ENCODE assay signal across 8 cellular contexts in genomic region chr17:57356722-57357391, GRCh38.
DNase-seq lines count a peak whose midpoint lies in the region; ATAC-seq and TF ChIP-seq lines count a peak whose summit lies in the region.

No MANE protein-coding gene starts in this region.

- H3K9me3 ChIP-seq in Loucy (ENCODE audit: insufficient read depth, low read depth, low read length) (no peaks in the 10 kb centered on the region), tibial nerve (no peaks in the 10 kb centered on the region)

- H3K9me2 ChIP-seq in Loucy (replicated peaks; ENCODE audit: low read depth, low read length), result no peaks in the 10 kb centered on the region

- H3K79me2 ChIP-seq in Loucy (ENCODE audit: insufficient read depth, low read length), result peaks cover 100% of the 10 kb centered on the region

- H3K4me3 ChIP-seq in GM08714 (ENCODE audit: low read length) (peak overlapping the region; percentile 50; the same call in 1 of the 2 replicates), Loucy (ENCODE audit: low read length, poor library complexity, severe bottlenecking) (no peak overlapping the region), tibial nerve (peak overlapping the region in 1 of 4 donors; percentile 25)

- peaks cover 79% of the 10 kb centered on the region for H3K4me1 ChIP-seq in Loucy (ENCODE audit: insufficient read depth, low read length, poor library complexity, severe bottlenecking)
- peaks cover 0 to 14% (median 5%) of the 10 kb centered on the region in 4 donors for H3K4me1 ChIP-seq in tibial nerve

- no peaks in the 10 kb centered on the region for H3K27me3 Mint-ChIP-seq in chondrocyte (ENCODE audit: low read depth)

- peak; percentile 44 for ATAC-seq in GM21381 (IDR thresholded peaks at IDR 0.05; ENCODE audit: unreplicated experiment)
- no peak for ATAC-seq in stimulated activated effector memory CD8-positive, alpha-beta T cell treated with anti-CD3 and anti-CD28 coated beads, Interleukin-12 subunit alpha, Interleukin-12 subunit beta, amount 100 ng/mL, for 72 hours

- H3K27ac ChIP-seq in tibial nerve, result peak overlapping the region in 1 of 4 donors; percentile 7

- H3K27ac Mint-ChIP-seq in stimulated activated effector memory CD8-positive, alpha-beta T cell treated with anti-CD3 and anti-CD28 coated beads, Interleukin-12 subunit alpha, Interleukin-12 subunit beta, amount 100 ng/mL, for 72 hours, result peak overlapping the region; percentile 40
- H3K27ac Mint-ChIP-seq in chondrocyte (ENCODE audit: unreplicated experiment), result no peak overlapping the region

- peaks cover 94% of the 10 kb centered on the region for H4K20me1 ChIP-seq in Loucy (ENCODE audit: insufficient read depth, low read length, poor library complexity, severe bottlenecking)

- no peaks in the 10 kb centered on the region for H3K27me3 ChIP-seq in Loucy (ENCODE audit: insufficient read depth, low read length, poor library complexity, severe bottlenecking)
- H3K27me3 ChIP-seq in tibial nerve, result no peaks in the 10 kb centered on the region

- WGBS in tibial nerve, 2 donors, result 44 to 54% methylated on average over 16 of the region's 16 CpGs

- H3K4me2 ChIP-seq in Loucy (ENCODE audit: low read depth, low read length, poor library complexity, severe bottlenecking), result peak overlapping the region; percentile 49

- H3K9me3 Mint-ChIP-seq in stimulated activated effector memory CD8-positive, alpha-beta T cell treated with anti-CD3 and anti-CD28 coated beads, Interleukin-12 subunit alpha, Interleukin-12 subunit beta, amount 100 ng/mL, for 72 hours, result no peaks in the 10 kb centered on the region
- no peaks in the 10 kb centered on the region for H3K9me3 Mint-ChIP-seq in chondrocyte (ENCODE audit: low read depth)

- peak overlapping the region; percentile 2 for H3K9ac ChIP-seq in Loucy (ENCODE audit: low read depth, low read length, poor library complexity, severe bottlenecking)

- TF ChIP-seq CTCF in Loucy (conservative IDR thresholded peaks at IDR 0.05; ENCODE audit: low read length) (no peak), chondrocyte (IDR thresholded peaks at IDR 0.05) (no peak), tibial nerve (IDR thresholded peaks at IDR 0.05) (no peak)

- DNase-seq in germinal center (ENCODE audit: low spot score) (peak; percentile 63), erythroblast (lab: John Stamatoyannopoulos, UW) (no peak), chondrocyte (ENCODE audit: low spot score) (no peak), tibial nerve (ENCODE audit: low spot score in 2 of 2) (no peak)
- no peak for DNase-seq in stimulated activated effector memory CD8-positive, alpha-beta T cell treated with anti-CD3 and anti-CD28 coated beads, Interleukin-12 subunit alpha, Interleukin-12 subunit beta, amount 100 ng/mL, for 72 hours (ENCODE audit: low spot score in 2 of 2)

- TF ChIP-seq POLR2A in erythroblast (IDR thresholded peaks at IDR 0.05; ENCODE audit: low read length) (no peak), tibial nerve (IDR thresholded peaks at IDR 0.05) (no peak)

- no peak overlapping the region for H3K4me3 Mint-ChIP-seq in stimulated activated effector memory CD8-positive, alpha-beta T cell treated with anti-CD3 and anti-CD28 coated beads, Interleukin-12 subunit alpha, Interleukin-12 subunit beta, amount 100 ng/mL, for 72 hours
- no peak overlapping the region for H3K4me3 Mint-ChIP-seq in chondrocyte (ENCODE audit: unreplicated experiment)

- TF ChIP-seq EP300 in tibial nerve (IDR thresholded peaks at IDR 0.05), result no peak

- H3K36me3 Mint-ChIP-seq in stimulated activated effector memory CD8-positive, alpha-beta T cell treated with anti-CD3 and anti-CD28 coated beads, Interleukin-12 subunit alpha, Interleukin-12 subunit beta, amount 100 ng/mL, for 72 hours, result no peaks in the 10 kb centered on the region
- H3K36me3 Mint-ChIP-seq in chondrocyte (ENCODE audit: low read depth), result no peaks in the 10 kb centered on the region

- H3K4me1 Mint-ChIP-seq in stimulated activated effector memory CD8-positive, alpha-beta T cell treated with anti-CD3 and anti-CD28 coated beads, Interleukin-12 subunit alpha, Interleukin-12 subunit beta, amount 100 ng/mL, for 72 hours, result peaks cover 62% of the 10 kb centered on the region
- H3K4me1 Mint-ChIP-seq in chondrocyte (ENCODE audit: low read depth), result peaks cover 4% of the 10 kb centered on the region

- H2AFZ ChIP-seq in Loucy (ENCODE audit: low read length), result no peak overlapping the region

- 0 out of 2 replicates have a peak, but pooled peaks cover 5% of the 10 kb centered on the region for H3F3A ChIP-seq in Loucy (ENCODE audit: low read depth)

- H3K36me3 ChIP-seq in Loucy (ENCODE audit: insufficient read depth, low read length) (peaks cover 39% of the 10 kb centered on the region; the same call in 1 of the 2 replicates), tibial nerve (no peaks in the 10 kb centered on the region)
